Comparison of ENCODE assay signal across 8 cellular contexts in genomic region chr9:130040901-130041647, GRCh38. TPM values are rescaled to one million over a fixed set of nuclear protein-coding genes. Genes with fewer than 3 reads are reported as not detected.
DNase-seq lines count a peak whose midpoint lies in the region; ATAC-seq, FAIRE-seq and TF ChIP-seq lines count a peak whose summit lies in the region.

No MANE protein-coding gene starts in this region.

- FAIRE-seq in A549 (lab: Jason Lieb, UNC) = no peak

- H3K4ac ChIP-seq in IMR-90 (ENCODE audit: low read depth, low read length) = no peak overlapping the region

- no peak overlapping the region for H3K18ac ChIP-seq in IMR-90 (ENCODE audit: low read depth, low read length)

- peak overlapping the region; percentile 96 to 99 (median 98) for H3K27ac Mint-ChIP-seq in naive B cell

- in situ Hi-C loops in IMR-90 (cut with MboI; ENCODE audit: low sequenced_read_pairs) (loop anchor here (5.0 kb wide), 1 partner anchor 74 kb away; no protein-coding TSS in a partner anchor), mammary epithelial cell (cut with MboI; ENCODE audit: low sequenced_read_pairs in 2 of 2) (loop anchor here in 1 of 2 donors (10.0 kb wide), 1 partner anchor 156 kb away; no protein-coding TSS in a partner anchor)

- H3K23ac ChIP-seq in IMR-90 (ENCODE audit: low read depth, low read length) = peak overlapping the region; percentile 45; the same call in 1 of the 2 replicates

- no peak overlapping the region for H2BK15ac ChIP-seq in IMR-90 (ENCODE audit: low read depth, low read length)

- dilution Hi-C loops in IMR-90 (cut with HindIII; ENCODE audit: low sequenced_read_pairs, unreplicated experiment) (no loop called here), mammary epithelial cell (cut with HindIII; ENCODE audit: low sequenced_read_pairs) (no loop called here)

- no peak overlapping the region for H3K14ac ChIP-seq in IMR-90 (replicated peaks; ENCODE audit: low read depth, low read length)

- H3K9me1 ChIP-seq in IMR-90 (ENCODE audit: insufficient read depth, low read length) = no peaks in the 10 kb centered on the region

- H3K9ac ChIP-seq in IMR-90 (ENCODE audit: low read depth, low read length) (no peak overlapping the region), mammary epithelial cell (ENCODE audit: insufficient read depth, low read length) (no peak overlapping the region)

- H3K9me3 Mint-ChIP-seq in naive B cell = no peaks in the 10 kb centered on the region

- H2BK5ac ChIP-seq in IMR-90 (ENCODE audit: low read depth, low read length, poor library complexity, severe bottlenecking) = no peak overlapping the region

- peaks cover 50% of the 10 kb centered on the region for H3K79me2 ChIP-seq in mammary epithelial cell (ENCODE audit: insufficient read depth, low read length)

- H3K36me3 ChIP-seq in IMR-90 (ENCODE audit: control insufficient read depth, insufficient read depth, low read length) (no peaks in the 10 kb centered on the region), mammary epithelial cell (ENCODE audit: insufficient read depth, low read length) (no peaks in the 10 kb centered on the region)

- no peak overlapping the region for H3K27ac ChIP-seq in A549
- H3K27ac ChIP-seq in IMR-90 (ENCODE audit: insufficient read depth, low read length) = no peak overlapping the region
- H3K27ac ChIP-seq in mammary epithelial cell (ENCODE audit: insufficient read depth, low read depth, low read length) = no peak overlapping the region

- peaks cover 48 to 84% (median 80%) of the 10 kb centered on the region in 3 donors for H3K4me1 Mint-ChIP-seq in naive B cell

- intact Hi-C loops in IMR-90 (cut with micrococcal nuclease) = loop anchor here (5.0 kb wide), 1 partner anchor 109 kb away; no protein-coding TSS in a partner anchor
- intact Hi-C loops in mammary epithelial cell (cut with micrococcal nuclease) = loop anchor here (5.0 kb wide), 1 partner anchor 204 kb away; the partner anchor contains the start of genes C9orf78 and USP20

- TF ChIP-seq RAD21 in A549 (conservative IDR thresholded peaks at IDR 0.05 in 1 of 2, IDR thresholded peaks at IDR 0.05 in 1 of 2) (no peak), IMR-90 (IDR thresholded peaks at IDR 0.05; ENCODE audit: low read length) (no peak)

- H3K27me3 Mint-ChIP-seq in naive B cell = no peaks in the 10 kb centered on the region

- WGBS in A549 (ENCODE audit: missing lambda C conversion rate) = 90% methylated on average over 7 of the region's 7 CpGs
- 100% methylated on average over 4 of the region's 7 CpGs; no CpG with 5 or more reads in 1 of the 2 experiments for WGBS in IMR-90 (ENCODE audit: extremely low coverage in 2 of 2, insufficient read length in 1 of 2), 2 experiments
- WGBS in mammary epithelial cell (ENCODE audit: low coverage, missing lambda C conversion rate) = 100% methylated on average over 5 of the region's 7 CpGs

- no peak overlapping the region for H3K56ac ChIP-seq in IMR-90 (ENCODE audit: extremely low read depth, insufficient read depth, low read length)

- ATAC-seq in A549 (no peak), IMR-90 (ENCODE audit: low read depth) (no peak), naive B cell (ENCODE audit: low read depth in 2 of 2) (no peak)

- no peak overlapping the region for H2AK5ac ChIP-seq in IMR-90 (ENCODE audit: low read depth, low read length)

- H3K4me2 ChIP-seq in A549 (peak overlapping the region; percentile 94), IMR-90 (ENCODE audit: low read depth, low read length) (peak overlapping the region; percentile 15; the same call in 1 of the 2 replicates), mammary epithelial cell (ENCODE audit: insufficient read depth, low read depth, low read length) (peak overlapping the region; percentile 81)

- H2AFZ ChIP-seq in IMR-90 (replicated peaks; ENCODE audit: low read length, poor library complexity) (no peak overlapping the region), mammary epithelial cell (ENCODE audit: low read depth, low read length) (no peak overlapping the region)

- TF ChIP-seq CTCF in A549 (IDR thresholded peaks at IDR 0.05) (no peak), IMR-90 (conservative IDR thresholded peaks at IDR 0.05; ENCODE audit: low read depth, low read length) (no peak), mammary epithelial cell (conservative IDR thresholded peaks at IDR 0.05 in 1 of 2, IDR thresholded peaks at IDR 0.05 in 1 of 2; ENCODE audit: extremely low read depth in 1 of 2, insufficient read depth in 1 of 2, low read depth in 1 of 2, low read length in 2 of 2) (no peak)

- peak overlapping the region; percentile 98 to 100 (median 100) for H3K4me3 Mint-ChIP-seq in naive B cell

- POLR2A ChIA-PET in A549 (lab: Yijun Ruan, JAX) (interaction anchor here (2.6 to 4.6 kb wide), 2 partner anchors 12 to 156 kb away, joined by 10 to 28 read pairs; partner anchors contain the start of gene GPR107), IMR-90 (lab: Charles Lee; ENCODE audit: unreplicated experiment) (interaction anchor here (0.6 kb wide), 2 partner anchors 13 to 155 kb away, joined by 4 to 6 read pairs; no protein-coding TSS in a partner anchor)

- CTCF ChIA-PET in A549 (lab: Yijun Ruan, JAX) (interaction anchor here (0.5 to 2.2 kb wide), 6 partner anchors 10 to 179 kb away, joined by 3 to 11 read pairs (median 4); no protein-coding TSS in a partner anchor), IMR-90 (lab: Yijun Ruan, JAX) (no interaction called here), mammary epithelial cell (lab: Charles Lee; ENCODE audit: low non-redundant PET) (no interaction called here)

- no peak overlapping the region for H4K91ac ChIP-seq in IMR-90 (ENCODE audit: insufficient read depth, low read depth, low read length)

- no peak overlapping the region for H4K8ac ChIP-seq in IMR-90 (ENCODE audit: low read depth in 2 of 2, low read length in 2 of 2)

- DNase-seq in A549 (ENCODE audit: low read depth in 1 of 2, low spot score in 1 of 2) (no peak), IMR-90 (no peak), mammary epithelial cell (no peak), naive B cell (no peak), HT-29 (ENCODE audit: low spot score) (no peak), D341Med (ENCODE audit: low spot score) (no peak), SIG-M5 treated with dmso at 0.1 percent for 504 hours (lab: John Stamatoyannopoulos, UW; ENCODE audit: unreplicated experiment) (no peak), hippocampal formation (lab: John Stamatoyannopoulos, UW) (no peak)

- TF ChIP-seq POLR2A in A549 (IDR thresholded peaks at IDR 0.05; ENCODE audit: low read length) = no peak
- TF ChIP-seq POLR2A in IMR-90 (IDR thresholded peaks at IDR 0.05; ENCODE audit: low read depth, low read length) = no peak

- H3K79me1 ChIP-seq in IMR-90 (ENCODE audit: low read depth in 1 of 2, low read length in 2 of 2) = peaks cover 11 to 25% of the 10 kb centered on the region in 2 experiments; a peak in 3 of 4 replicates

- H3K4me3 ChIP-seq in A549 (no peak overlapping the region), IMR-90 (ENCODE audit: insufficient read depth, low read depth, low read length) (no peak overlapping the region; the same call in 1 of the 2 replicates), mammary epithelial cell (replicated peaks in 1 of 3; ENCODE audit: insufficient read depth in 1 of 3, low read depth in 2 of 3, low read length in 3 of 3) (peak overlapping the region in 1 of 3 experiments; percentile 79)

- peaks cover 19% of the 10 kb centered on the region for H3K4me1 ChIP-seq in A549
- peaks cover 3% of the 10 kb centered on the region for H3K4me1 ChIP-seq in IMR-90 (ENCODE audit: control insufficient read depth, insufficient read depth, low read length)
- H3K4me1 ChIP-seq in mammary epithelial cell (ENCODE audit: insufficient read depth, low read length) = peaks cover 9% of the 10 kb centered on the region

- H3K9me3 ChIP-seq in A549 (no peaks in the 10 kb centered on the region), IMR-90 (ENCODE audit: control insufficient read depth, insufficient read depth, low read length) (no peaks in the 10 kb centered on the region), mammary epithelial cell (replicated peaks; ENCODE audit: insufficient read depth, low read length) (no peaks in the 10 kb centered on the region)

- TF ChIP-seq EP300 in A549 (IDR thresholded peaks at IDR 0.05) = no peak

- H3K36me3 Mint-ChIP-seq in naive B cell = peaks cover 0 to 7% of the 10 kb centered on the region in 2 donors

- no peak overlapping the region for H2BK20ac ChIP-seq in IMR-90 (ENCODE audit: low read depth, low read length)

- H4K20me1 ChIP-seq in IMR-90 (ENCODE audit: insufficient read depth, low read length) (peaks cover 47% of the 10 kb centered on the region), mammary epithelial cell (ENCODE audit: insufficient read depth, low read length) (no peaks in the 10 kb centered on the region)

- BruUV-seq in IMR-90 (replicated peaks; lab: Mats Ljungman, UMichigan) (no TSS peak), mammary epithelial cell (replicated peaks; lab: Mats Ljungman, UMichigan) (no TSS peak)

- H2AK9ac ChIP-seq in IMR-90 (replicated peaks; ENCODE audit: low read depth, low read length, poor library complexity) = no peak overlapping the region

- H2BK120ac ChIP-seq in IMR-90 (ENCODE audit: low read depth, low read length) = no peak overlapping the region

- no peak overlapping the region for H4K5ac ChIP-seq in IMR-90 (ENCODE audit: low read depth, low read length)

- H3K27me3 ChIP-seq in IMR-90 (ENCODE audit: control insufficient read depth, insufficient read depth, low read length) (no peaks in the 10 kb centered on the region), mammary epithelial cell (ENCODE audit: insufficient read depth, low read length) (no peaks in the 10 kb centered on the region)

RNA-seq across cellular contexts. Expression of gene FNBP1, which starts 1.9 kb away (rescaled TPM):
- polyA plus RNA-seq in A549 (2011; rRNA removed) (15.6 and 17.9 TPM in 2 replicates), A549 (2017; fragmentation: RNase III; extraction: RNeasy Plus Mini Kit Qiagen cat#74134 plus additional on column Dnase treatment) (10.3 to 11.4 TPM (median 10.6 TPM) in 3 replicates), IMR-90 (2012; rRNA removed) (8.2 and 10.3 TPM in 2 replicates), mammary epithelial cell (5.8 TPM), naive B cell (ENCODE audit: low read depth in 6 of 6) (100 to 1,000 TPM; 103 to 178 (median 154) TPM)
- polyA plus RNA-seq in A549 (2012; cell fraction: cytosol; rRNA removed) = 4.0 and 4.8 TPM in 2 replicates
- polyA plus RNA-seq in A549 (2012; cell fraction: nucleus; rRNA removed) = 3.6 and 5.7 TPM in 2 replicates
- polyA minus RNA-seq in A549 (2011; rRNA and poly(A)+ RNA removed) = 9.6 and 13.6 TPM in 2 replicates
- total RNA-seq in IMR-90 (2012; rRNA removed) (15.4 and 21.4 TPM in 2 replicates), mammary epithelial cell (10 to 100 TPM; 11.5 to 21.5 TPM)
- 4.1 and 4.6 TPM in 2 replicates for polyA plus RNA-seq in IMR-90 (2012; cell fraction: cytosol; rRNA removed)
- polyA plus RNA-seq in IMR-90 (2012; cell fraction: nucleus; rRNA removed; ENCODE audit: low replicate concordance) = 4.7 and 11.1 TPM in 2 replicates
- 9.5 TPM for polyA minus RNA-seq in mammary epithelial cell
- 2.4 and 3.1 TPM in 2 replicates for total RNA-seq in HT-29 (2014; rRNA removed; shearing (Covaris generic))

RNA-seq across cellular contexts. Expression of gene GPR107, which starts 12.6 kb away (rescaled TPM):
- polyA plus RNA-seq in A549 (2011; rRNA removed) = 45.1 and 62.4 TPM in 2 replicates
- polyA plus RNA-seq in A549 (2012; cell fraction: cytosol; rRNA removed) = 10.7 and 13.8 TPM in 2 replicates
- 13.7 and 18.7 TPM in 2 replicates for polyA plus RNA-seq in A549 (2012; cell fraction: nucleus; rRNA removed)
- 28.1 to 30.1 TPM (median 28.2 TPM) in 3 replicates for polyA plus RNA-seq in A549 (2017; fragmentation: RNase III; extraction: RNeasy Plus Mini Kit Qiagen cat#74134 plus additional on column Dnase treatment)
- 29.6 and 51.4 TPM in 2 replicates for polyA minus RNA-seq in A549 (2011; rRNA and poly(A)+ RNA removed)
- 16.7 and 17.8 TPM in 2 replicates for total RNA-seq in IMR-90 (2012; rRNA removed)
- polyA plus RNA-seq in IMR-90 (2012; rRNA removed) = 20.2 and 21.6 TPM in 2 replicates
- 7.6 and 9.1 TPM in 2 replicates for polyA plus RNA-seq in IMR-90 (2012; cell fraction: cytosol; rRNA removed)
- 16.5 and 42.3 TPM in 2 replicates for polyA plus RNA-seq in IMR-90 (2012; cell fraction: nucleus; rRNA removed; ENCODE audit: low replicate concordance)
- total RNA-seq in mammary epithelial cell = 10 to 100 TPM; 34.2 to 41.4 TPM
- 20.5 TPM for polyA plus RNA-seq in mammary epithelial cell
- 24.8 TPM for polyA minus RNA-seq in mammary epithelial cell
- 1 to 10 TPM in 5 of 6 donors, under 1 TPM in 1; 0.27 to 4.4 (median 3.4) TPM for polyA plus RNA-seq in naive B cell (ENCODE audit: low read depth in 6 of 6)
- 12.0 and 13.8 TPM in 2 replicates for total RNA-seq in HT-29 (2014; rRNA removed; shearing (Covaris generic))

Comparison
In these comparisons a context has a peak if more than half of its experiments do, and no peak if none do; other contexts are left out.
1. H3K4me2 ChIP-seq: peak in every context shown above with its lines; median percentile 94 in A549; 81 in mammary epithelial cell; 15 in IMR-90.
2. RNA of gene FNBP1, which starts 1.9 kb away (polyA plus RNA-seq): 103 to 178 TPM in naive B cell; 3.6 to 17.9 TPM in A549, 4.1 to 11.1 TPM in IMR-90 and 5.8 TPM in mammary epithelial cell (single experiment); every median in the first group is over 4 times any median in the second.